In genomic region chr4:157220026-157220881, GRCh38 we compare ENCODE assay signal across 9 cellular contexts. TPM values are rescaled to one million over a fixed set of nuclear protein-coding genes. Genes with fewer than 3 reads are reported as not detected.
DNase-seq lines count a peak whose midpoint lies in the region; ATAC-seq and TF ChIP-seq lines count a peak whose summit lies in the region.
"Had no signal": no experiment of that assay in that cellular context is flagged by ENCODE, and none has a peak within 500 bp of the region (broad histone marks: within the 10 kb centered on the region; RNA-seq: fewer than 3 reads in every experiment).

Gene GRIA2 (plus strand): TSS chr4:157220728. CDS start chr4:157221043, 315 bp downstream.

- peaks cover 23% of the 10 kb centered on the region for H3K27me3 ChIP-seq in A673 (replicated peaks; ENCODE audit: insufficient read depth, low read depth, low read length, poor library complexity)
- no peaks in the 10 kb centered on the region for H3K27me3 ChIP-seq in MM.1S (replicated peaks; ENCODE audit: insufficient read depth, low read length)

- H3K4me1 Mint-ChIP-seq in stimulated activated memory B cell treated with anti-CD40 and anti-IgM and Interleukin-4, amounts not matched to agents 10 μg/mL and 1 μg/mL and 100 μg/mL, for 72 hours, result no peaks in the 10 kb centered on the region

- no peaks in the 10 kb centered on the region for H3K36me3 Mint-ChIP-seq in stimulated activated memory B cell treated with anti-CD40 and anti-IgM and Interleukin-4, amounts not matched to agents 10 μg/mL and 1 μg/mL and 100 μg/mL, for 72 hours
- H3K36me3 Mint-ChIP-seq: activated naive CD4-positive, alpha-beta T cell treated with anti-CD3 and anti-CD28 coated beads, Interleukin-2, amount 50 U/mL, for 24 hours had no signal

- H3K36me3 ChIP-seq in A673 (ENCODE audit: insufficient read depth, low read length, poor library complexity, severe bottlenecking) (no peaks in the 10 kb centered on the region), MM.1S (replicated peaks; ENCODE audit: insufficient read depth, low read length) (no peaks in the 10 kb centered on the region)

- H3K9me3 ChIP-seq in A673 (ENCODE audit: low read depth, low read length, poor library complexity, severe bottlenecking) (no peaks in the 10 kb centered on the region), MM.1S (replicated peaks; ENCODE audit: insufficient read depth, low read length) (no peaks in the 10 kb centered on the region)

- peaks cover 20% of the 10 kb centered on the region for H3K9me3 Mint-ChIP-seq in stimulated activated memory B cell treated with anti-CD40 and anti-IgM and Interleukin-4, amounts not matched to agents 10 μg/mL and 1 μg/mL and 100 μg/mL, for 72 hours
- H3K9me3 Mint-ChIP-seq: activated naive CD4-positive, alpha-beta T cell treated with anti-CD3 and anti-CD28 coated beads, Interleukin-2, amount 50 U/mL, for 24 hours had no signal

- no peak within 1 kb of the TSS for H3K4me2 ChIP-seq in MM.1S (ENCODE audit: low read depth, low read length)

- H3K27ac ChIP-seq in A673 (ENCODE audit: low read depth, low read length, poor library complexity, severe bottlenecking) (no peak within 1 kb of the TSS), MM.1S (ENCODE audit: low read length) (no peak within 1 kb of the TSS)

- H3F3A ChIP-seq in MM.1S (ENCODE audit: insufficient read depth, low read length), result no peaks in the 10 kb centered on the region

- CTCF ChIA-PET in A673 (lab: Charles Lee), result interaction anchor here (1.0 kb wide), 1 partner anchor 759 kb away, joined by 3 read pairs; no protein-coding TSS in a partner anchor

- H3K9ac ChIP-seq in MM.1S (ENCODE audit: low read length), result no peak within 1 kb of the TSS

- TF ChIP-seq CTCF in A673 (conservative IDR thresholded peaks at IDR 0.05; ENCODE audit: low read depth, low read length) (no peak), cardiac fibroblast (IDR thresholded peaks at IDR 0.05; ENCODE audit: low read depth, low read length) (no peak), MM.1S (IDR thresholded peaks at IDR 0.05; ENCODE audit: low read length) (no peak)

- no peak within 1 kb of the TSS for H2AFZ ChIP-seq in MM.1S (ENCODE audit: low read length)

- no peaks in the 10 kb centered on the region for H3K79me2 ChIP-seq in MM.1S (ENCODE audit: low read length)

- no peak within 1 kb of the TSS for H3K27ac Mint-ChIP-seq in stimulated activated memory B cell treated with anti-CD40 and anti-IgM and Interleukin-4, amounts not matched to agents 10 μg/mL and 1 μg/mL and 100 μg/mL, for 72 hours
- H3K27ac Mint-ChIP-seq: activated naive CD4-positive, alpha-beta T cell treated with anti-CD3 and anti-CD28 coated beads, Interleukin-2, amount 50 U/mL, for 24 hours had no signal

- intact Hi-C loops in A673 (cut with micrococcal nuclease; ENCODE audit: unreplicated experiment), result loop anchor here (2.0 to 10.0 kb wide), 4 partner anchors 53 to 759 kb away; no protein-coding TSS in a partner anchor

- H3K4me3 Mint-ChIP-seq in stimulated activated memory B cell treated with anti-CD40 and anti-IgM and Interleukin-4, amounts not matched to agents 10 μg/mL and 1 μg/mL and 100 μg/mL, for 72 hours, result no peak within 1 kb of the TSS
- H3K4me3 Mint-ChIP-seq: activated naive CD4-positive, alpha-beta T cell treated with anti-CD3 and anti-CD28 coated beads, Interleukin-2, amount 50 U/mL, for 24 hours had no signal

- H4K20me1 ChIP-seq in MM.1S (ENCODE audit: insufficient read depth, low read length), result no peaks in the 10 kb centered on the region

- POLR2A ChIA-PET in A673 (lab: Charles Lee; ENCODE audit: low non-redundant PET), result interaction anchor here (0.5 kb wide), 1 partner anchor 163 kb away, joined by 3 read pairs; no protein-coding TSS in a partner anchor

- peaks cover 6% of the 10 kb centered on the region for H3K4me1 ChIP-seq in A673 (ENCODE audit: insufficient read depth, low read length, poor library complexity, severe bottlenecking)
- H3K4me1 ChIP-seq in MM.1S (ENCODE audit: low read length), result no peaks in the 10 kb centered on the region

- H3K27me3 Mint-ChIP-seq in stimulated activated memory B cell treated with anti-CD40 and anti-IgM and Interleukin-4, amounts not matched to agents 10 μg/mL and 1 μg/mL and 100 μg/mL, for 72 hours, result peaks cover 20% of the 10 kb centered on the region

- H3K4me3 ChIP-seq in A673 (ENCODE audit: low read depth, low read length, poor library complexity, severe bottlenecking) (peak within 1 kb of the TSS; percentile 59), cardiac fibroblast (replicated peaks in 1 of 2; ENCODE audit: low read depth in 2 of 2, low read length in 2 of 2) (peak within 1 kb of the TSS; percentile 13 to 36), MM.1S (ENCODE audit: low read length) (no peak within 1 kb of the TSS)

- peak; percentile 80 for DNase-seq in A673 (ENCODE audit: low spot score)
- peak; percentile 16 for DNase-seq in NCI-H510A (lab: John Stamatoyannopoulos, UW)
- peak; percentile 37 to 64 for DNase-seq in cardiac fibroblast (ENCODE audit: low read depth in 2 of 2)
- peak; percentile 90 for DNase-seq in islet precursor cell
- DNase-seq in MM.1S, result no peak
- DNase-seq in T-helper 9 cell, result no peak

- no peaks in the 10 kb centered on the region for H3K9me2 ChIP-seq in MM.1S (replicated peaks; ENCODE audit: insufficient read depth, low read length)

- ATAC-seq in GM21390 (IDR thresholded peaks at IDR 0.05; ENCODE audit: unreplicated experiment), result peak; percentile 58
- peak; percentile 53 for ATAC-seq in stimulated activated memory B cell treated with anti-CD40 and anti-IgM and Interleukin-4, amounts not matched to agents 10 μg/mL and 1 μg/mL and 100 μg/mL, for 72 hours

- BruUV-seq in A673 (replicated peaks; lab: Mats Ljungman, UMichigan), result no TSS peak

RNA-seq across cellular contexts. Expression of gene GRIA2, which starts in this region (rescaled TPM):
- 0.32 and 0.42 TPM in 2 replicates for total RNA-seq in A673 (2021)

Comparison
In these comparisons a context has a peak if more than half of its experiments do, and no peak if none do; other contexts are left out.
1. Peak in DNase-seq and H3K4me3 ChIP-seq in A673; RNA of the gene not detected or under 1 TPM.
2. DNase-seq: peak in NCI-H510A (single experiment), cardiac fibroblast (2 of 2) and islet precursor cell (single experiment); none in MM.1S (single experiment) and T-helper 9 cell (single experiment).